Comparison of ENCODE assay signal across 11 cellular contexts in genomic region chr2:916935-917334, GRCh38. TPM values are rescaled to one million over a fixed set of nuclear protein-coding genes. Genes with fewer than 3 reads are reported as not detected.
"Had no signal": no experiment of that assay in that cellular context is flagged by ENCODE, and none has a peak within 500 bp of the region (broad histone marks: within the 10 kb centered on the region; RNA-seq: fewer than 3 reads in every experiment).

No MANE protein-coding gene starts in this region.

- FAIRE-seq: HepG2, HTR-8/SVneo, K562 had no signal

- H3K27ac ChIP-seq: HL-60, KMS-11 had no signal

- H3K4me3 ChIP-seq: K562 had no signal

- ATAC-seq: HepG2, K562 had no signal

- H3K9ac ChIP-seq: KMS-11 had no signal

- H3K4me2 ChIP-seq: KMS-11 had no signal

- DNase-seq: IMR-90, KBM-7, KG1 had no signal

RNA-seq across cellular contexts. Expression of gene SNTG2, which starts 33.7 kb away (rescaled TPM):
- total RNA-seq: HepG2, HT-29, HT1080, K562 had no signal
- polyA plus RNA-seq: HepG2, IgD-negative memory B cell, K562 had no signal
